ENCODE assay signal across 8 cellular contexts in the genomic region with DNA sequence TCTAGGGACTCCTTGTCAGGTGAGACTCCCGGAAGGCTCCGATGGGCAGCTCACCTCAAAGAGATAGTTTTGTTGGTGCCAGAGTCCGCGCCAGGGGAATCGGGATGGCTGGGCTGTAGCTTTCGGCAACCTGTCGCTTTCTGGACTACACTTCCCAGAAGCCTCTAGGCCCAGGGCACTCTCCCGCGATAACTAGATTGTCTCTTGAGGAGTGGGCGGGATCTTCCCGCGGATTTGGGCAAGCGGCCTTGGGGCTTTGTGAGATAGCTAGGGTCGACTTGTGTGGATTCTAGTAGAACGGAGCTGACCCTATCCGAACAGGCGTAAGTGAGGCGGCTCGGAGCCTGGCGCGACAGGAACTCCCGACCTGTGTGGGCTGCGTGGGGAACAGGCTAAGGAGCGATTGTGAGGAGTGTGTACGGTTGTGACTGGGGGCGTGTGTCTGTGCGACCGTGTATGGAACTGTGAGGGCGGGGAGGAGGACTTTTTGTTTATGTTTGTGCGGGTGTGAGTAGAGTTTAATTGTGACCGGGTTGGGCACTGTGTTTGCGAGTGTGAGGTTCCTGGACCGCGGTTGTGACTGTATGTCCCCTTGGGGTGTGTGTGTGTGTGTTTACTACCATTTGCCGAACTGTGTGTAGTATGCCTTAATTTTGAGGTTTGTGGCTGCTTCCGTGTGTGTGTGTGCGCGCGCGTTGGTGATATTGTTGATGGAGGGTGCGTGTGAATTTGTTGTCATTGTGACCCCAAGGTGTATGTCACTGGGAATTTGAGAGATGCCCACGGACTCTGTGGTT. TPM values are rescaled to one million over a fixed set of nuclear protein-coding genes. Genes with fewer than 3 reads are reported as not detected.
A peak's percentile ranks its signal among the peaks of the same experiment; 100 is the strongest.
DNase-seq lines count a peak whose midpoint lies in the region; ATAC-seq, FAIRE-seq and TF ChIP-seq lines count a peak whose summit lies in the region.

Gene ZNF345 (plus strand): TSS at position 231 of the 797 bp plus-strand sequence. CDS start 25,955 bp downstream, outside the sequence.

- TF ChIP-seq POLR2A in GM12891 (IDR thresholded peaks at IDR 0.05; ENCODE audit: low read depth, low read length): 0 out of 2 replicates have a peak, but pooled peaks have one; percentile 47

- peak; percentile 25 for DNase-seq in GM12891 (ENCODE audit: insufficient read length, low spot score)
- DNase-seq in NCI-H146 (lab: John Stamatoyannopoulos, UW): peak; percentile 97
- DNase-seq in T-helper 1 cell: peak; percentile 65 to 92 (median 76)
- DNase-seq in left ventricle myocardium superior: peak; percentile 92
- peak; percentile 77 for DNase-seq in progenitor cell of endocrine pancreas (ENCODE audit: low spot score, unreplicated experiment)
- peak; percentile 93 for DNase-seq in upper lobe of right lung

- intact Hi-C loops in left ventricle myocardium superior (cut with micrococcal nuclease) (no loop called here), upper lobe of right lung (cut with DNase I) (no loop called here)

- peaks cover 8% of the 10 kb centered on the region for H3K9me3 ChIP-seq in upper lobe of right lung

- H3K27ac ChIP-seq in angular gyrus (ENCODE audit: low read depth, low read length) (peak within 1 kb of the TSS; percentile 88), upper lobe of right lung (peak within 1 kb of the TSS; percentile 91)

- H3K27me3 Mint-ChIP-seq in progenitor cell of endocrine pancreas: no peaks in the 10 kb centered on the region

- H3K9me3 Mint-ChIP-seq in progenitor cell of endocrine pancreas (ENCODE audit: low read depth): peaks cover 17% of the 10 kb centered on the region

- FAIRE-seq in GM12891 (lab: Jason Lieb, UNC): peak; percentile 9

- peak within 1 kb of the TSS; percentile 78 for H3K4me3 ChIP-seq in upper lobe of right lung

- H3K27ac Mint-ChIP-seq in progenitor cell of endocrine pancreas: no peak within 1 kb of the TSS

- peaks cover 12% of the 10 kb centered on the region for H3K36me3 ChIP-seq in upper lobe of right lung

- no peak for TF ChIP-seq CTCF in progenitor cell of endocrine pancreas (IDR thresholded peaks at IDR 0.05; ENCODE audit: unreplicated experiment)
- TF ChIP-seq CTCF in upper lobe of right lung (IDR thresholded peaks at IDR 0.05): no peak

- ATAC-seq in HG02763 (IDR thresholded peaks at IDR 0.05; ENCODE audit: unreplicated experiment) (peak; percentile 83), left ventricle myocardium superior (peak; percentile 96), upper lobe of right lung (peak; percentile 96)

- H3K27me3 ChIP-seq in upper lobe of right lung: no peaks in the 10 kb centered on the region

- peaks cover 37% of the 10 kb centered on the region for H3K36me3 Mint-ChIP-seq in progenitor cell of endocrine pancreas (ENCODE audit: insufficient read depth)

- no peak within 1 kb of the TSS for H3K4me3 Mint-ChIP-seq in progenitor cell of endocrine pancreas (ENCODE audit: low read depth)

- peaks cover 13% of the 10 kb centered on the region for H3K4me1 ChIP-seq in upper lobe of right lung

- peaks cover 2% of the 10 kb centered on the region for H3K4me1 Mint-ChIP-seq in progenitor cell of endocrine pancreas (ENCODE audit: low read depth)

TF ChIP-seq in GM12891, 5 proteins besides CTCF, POLR2A, EP300 and RAD21:
- TF ChIP-seq TAF1 (IDR thresholded peaks at IDR 0.05; ENCODE audit: low read depth, low read length) (peak; percentile 19; the same call in 1 of the 2 replicates), POU2F2 (IDR thresholded peaks at IDR 0.05; ENCODE audit: low read depth, low read length) (no peak)

RNA-seq across cellular contexts. Expression of gene ZNF345, which starts in this region (rescaled TPM):
- 0.85 TPM for polyA plus RNA-seq in GM12891 (2012; ENCODE audit: low read depth, missing spikeins)
- 2.9 TPM for total RNA-seq in left ventricle myocardium superior
- total RNA-seq in progenitor cell of endocrine pancreas: 14.7 and 17.8 TPM in 2 replicates
- 6.7 TPM for total RNA-seq in upper lobe of right lung

Comparison
In these comparisons a context has a peak if more than half of its experiments do, and no peak if none do; other contexts are left out.
1. Peak in every context shown above with its lines: DNase-seq, ATAC-seq, H3K4me3 ChIP-seq and H3K27ac ChIP-seq.
2. DNase-seq: peak in every context shown above with its lines; median percentile 97 in NCI-H146; 93 in upper lobe of right lung; 92 in left ventricle myocardium superior; 77 in progenitor cell of endocrine pancreas; 76 in T-helper 1 cell; 25 in GM12891.